1 cellular context compared by ENCODE assay signal in the genomic region with DNA sequence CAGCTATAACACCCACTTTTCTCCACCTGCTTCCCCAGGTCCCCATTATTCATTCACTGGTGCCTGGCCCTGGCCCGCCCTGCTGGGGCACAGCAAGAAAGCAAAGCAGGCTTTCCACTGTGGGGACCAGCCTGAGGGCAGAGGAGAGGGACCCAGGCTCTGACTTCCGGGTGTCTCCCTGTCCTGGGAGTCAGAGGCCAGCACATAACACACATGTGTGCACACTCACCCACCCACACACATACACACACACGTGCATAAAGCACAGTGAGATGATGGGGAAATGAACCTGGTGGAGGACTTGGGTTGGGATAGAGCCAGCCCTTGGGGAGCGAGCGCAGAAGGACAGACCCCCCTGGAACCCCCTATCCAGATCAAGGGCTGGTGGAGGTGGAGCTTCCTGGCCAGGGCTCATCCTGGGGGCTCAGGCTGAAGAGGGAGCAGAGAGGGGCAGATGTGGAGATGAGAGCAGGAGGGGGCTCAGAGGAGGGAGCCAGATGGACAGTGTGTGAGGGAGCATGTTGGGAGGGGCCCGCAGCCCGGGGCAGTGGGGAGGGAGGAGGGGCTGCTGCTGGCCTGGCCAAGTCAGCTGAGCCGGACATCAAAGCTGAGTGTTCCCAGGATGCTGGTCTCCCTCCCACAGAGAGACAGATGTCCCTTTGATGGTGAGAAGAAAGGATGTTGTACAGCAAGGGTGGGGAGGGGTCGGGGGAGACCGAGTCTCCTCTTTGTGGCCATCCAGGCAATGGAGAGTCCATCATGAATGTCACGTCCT.
TF ChIP-seq lines count a peak whose summit lies in the region.

No MANE protein-coding gene starts in this region.

TF ChIP-seq in GM23338, 12 proteins besides CTCF, POLR2A, EP300 and RAD21 (continued from another document):
- TF ChIP-seq, protein P1, sequence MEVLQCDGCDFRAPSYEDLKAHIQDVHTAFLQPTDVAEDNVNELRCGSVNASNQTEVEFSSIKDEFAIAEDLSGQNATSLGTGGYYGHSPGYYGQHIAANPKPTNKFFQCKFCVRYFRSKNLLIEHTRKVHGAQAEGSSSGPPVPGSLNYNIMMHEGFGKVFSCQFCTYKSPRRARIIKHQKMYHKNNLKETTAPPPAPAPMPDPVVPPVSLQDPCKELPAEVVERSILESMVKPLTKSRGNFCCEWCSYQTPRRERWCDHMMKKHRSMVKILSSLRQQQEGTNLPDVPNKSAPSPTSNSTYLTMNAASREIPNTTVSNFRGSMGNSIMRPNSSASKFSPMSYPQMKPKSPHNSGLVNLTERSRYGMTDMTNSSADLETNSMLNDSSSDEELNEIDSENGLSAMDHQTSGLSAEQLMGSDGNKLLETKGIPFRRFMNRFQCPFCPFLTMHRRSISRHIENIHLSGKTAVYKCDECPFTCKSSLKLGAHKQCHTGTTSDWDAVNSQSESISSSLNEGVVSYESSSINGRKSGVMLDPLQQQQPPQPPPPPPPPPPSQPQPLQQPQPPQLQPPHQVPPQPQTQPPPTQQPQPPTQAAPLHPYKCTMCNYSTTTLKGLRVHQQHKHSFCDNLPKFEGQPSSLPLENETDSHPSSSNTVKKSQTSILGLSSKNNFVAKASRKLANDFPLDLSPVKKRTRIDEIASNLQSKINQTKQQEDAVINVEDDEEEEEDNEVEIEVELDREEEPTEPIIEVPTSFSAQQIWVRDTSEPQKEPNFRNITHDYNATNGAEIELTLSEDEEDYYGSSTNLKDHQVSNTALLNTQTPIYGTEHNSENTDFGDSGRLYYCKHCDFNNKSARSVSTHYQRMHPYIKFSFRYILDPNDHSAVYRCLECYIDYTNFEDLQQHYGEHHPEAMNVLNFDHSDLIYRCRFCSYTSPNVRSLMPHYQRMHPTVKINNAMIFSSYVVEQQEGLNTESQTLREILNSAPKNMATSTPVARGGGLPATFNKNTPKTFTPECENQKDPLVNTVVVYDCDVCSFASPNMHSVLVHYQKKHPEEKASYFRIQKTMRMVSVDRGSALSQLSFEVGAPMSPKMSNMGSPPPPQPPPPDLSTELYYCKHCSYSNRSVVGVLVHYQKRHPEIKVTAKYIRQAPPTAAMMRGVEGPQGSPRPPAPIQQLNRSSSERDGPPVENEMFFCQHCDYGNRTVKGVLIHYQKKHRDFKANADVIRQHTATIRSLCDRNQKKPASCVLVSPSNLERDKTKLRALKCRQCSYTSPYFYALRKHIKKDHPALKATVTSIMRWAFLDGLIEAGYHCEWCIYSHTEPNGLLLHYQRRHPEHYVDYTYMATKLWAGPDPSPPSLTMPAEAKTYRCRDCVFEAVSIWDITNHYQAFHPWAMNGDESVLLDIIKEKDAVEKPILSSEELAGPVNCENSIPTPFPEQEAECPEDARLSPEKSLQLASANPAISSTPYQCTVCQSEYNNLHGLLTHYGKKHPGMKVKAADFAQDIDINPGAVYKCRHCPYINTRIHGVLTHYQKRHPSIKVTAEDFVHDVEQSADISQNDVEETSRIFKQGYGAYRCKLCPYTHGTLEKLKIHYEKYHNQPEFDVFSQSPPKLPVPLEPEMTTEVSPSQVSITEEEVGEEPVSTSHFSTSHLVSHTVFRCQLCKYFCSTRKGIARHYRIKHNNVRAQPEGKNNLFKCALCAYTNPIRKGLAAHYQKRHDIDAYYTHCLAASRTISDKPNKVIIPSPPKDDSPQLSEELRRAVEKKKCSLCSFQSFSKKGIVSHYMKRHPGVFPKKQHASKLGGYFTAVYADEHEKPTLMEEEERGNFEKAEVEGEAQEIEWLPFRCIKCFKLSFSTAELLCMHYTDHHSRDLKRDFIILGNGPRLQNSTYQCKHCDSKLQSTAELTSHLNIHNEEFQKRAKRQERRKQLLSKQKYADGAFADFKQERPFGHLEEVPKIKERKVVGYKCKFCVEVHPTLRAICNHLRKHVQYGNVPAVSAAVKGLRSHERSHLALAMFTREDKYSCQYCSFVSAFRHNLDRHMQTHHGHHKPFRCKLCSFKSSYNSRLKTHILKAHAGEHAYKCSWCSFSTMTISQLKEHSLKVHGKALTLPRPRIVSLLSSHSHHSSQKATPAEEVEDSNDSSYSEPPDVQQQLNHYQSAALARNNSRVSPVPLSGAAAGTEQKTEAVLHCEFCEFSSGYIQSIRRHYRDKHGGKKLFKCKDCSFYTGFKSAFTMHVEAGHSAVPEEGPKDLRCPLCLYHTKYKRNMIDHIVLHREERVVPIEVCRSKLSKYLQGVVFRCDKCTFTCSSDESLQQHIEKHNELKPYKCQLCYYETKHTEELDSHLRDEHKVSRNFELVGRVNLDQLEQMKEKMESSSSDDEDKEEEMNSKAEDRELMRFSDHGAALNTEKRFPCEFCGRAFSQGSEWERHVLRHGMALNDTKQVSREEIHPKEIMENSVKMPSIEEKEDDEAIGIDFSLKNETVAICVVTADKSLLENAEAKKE (CRISPR knock-in tag; IDR thresholded peaks at IDR 0.05): no peak
- no peak for TF ChIP-seq ZNF331 (CRISPR knock-in tag; IDR thresholded peaks at IDR 0.05; ENCODE audit: low read depth)
TF ChIP-seq in GM23338: peak in this region for 0.
